ENCODE assay signal across 11 cellular contexts in genomic region chr1:41822865-41823264, GRCh38.
"Had no signal": no experiment of that assay in that cellular context is flagged by ENCODE, and none has a peak within 500 bp of the region (broad histone marks: within the 10 kb centered on the region; RNA-seq: fewer than 3 reads in every experiment).

No MANE protein-coding gene starts in this region.

- H3K36me3 ChIP-seq: brain microvascular endothelial cell, vagina had no signal

- H3K4me3 ChIP-seq: smooth muscle cell, vagina had no signal

- H3K27ac ChIP-seq: brain microvascular endothelial cell, vagina had no signal

- DNase-seq: activated CD4-positive, alpha-beta memory T cell treated with anti-CD3 and anti-CD28 coated beads for 36 hours; activated CD4-positive, alpha-beta T cell treated with anti-CD3 and anti-CD28 coated beads for 1 hour; activated gamma-delta T cell treated with Interleukin-2 at 50 U/mL for 16 hours; activated naive CD8-positive, alpha-beta T cell treated with anti-CD3 and anti-CD28 coated beads for 36 hours; activated T-cell treated with anti-CD3 and anti-CD28 coated beads, Interleukin-2, amount 50 U/mL, for 72 hours; brain microvascular endothelial cell; hypothalamus; immature natural killer cell; mammary epithelial cell had no signal

- H3K9me3 ChIP-seq: vagina had no signal

- H3K27me3 ChIP-seq: brain microvascular endothelial cell, vagina had no signal
